Comparison of ENCODE assay signal across 1 cellular context in the genomic region with DNA sequence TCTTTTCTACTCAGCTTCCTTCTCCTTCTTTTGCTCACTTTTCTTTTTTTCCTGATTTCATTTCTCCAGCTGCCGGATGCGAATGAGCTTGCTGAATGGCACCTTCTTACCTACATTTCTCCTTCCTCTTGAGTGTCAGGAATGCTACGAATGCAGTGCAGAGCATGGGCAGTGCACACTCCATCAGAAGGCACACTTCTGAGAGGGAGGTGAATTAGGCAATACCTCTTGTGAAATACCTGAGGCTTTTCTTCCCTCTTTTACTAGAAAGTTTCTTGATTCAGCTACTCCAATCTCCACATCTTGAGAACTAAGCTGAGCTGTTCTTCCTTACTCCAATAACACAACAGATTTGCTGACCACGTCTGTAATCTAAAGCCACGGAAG.
TF ChIP-seq lines count a peak whose summit lies in the region.

No MANE protein-coding gene starts in this region.

TF ChIP-seq in WTC11, 78 proteins besides CTCF, POLR2A, EP300 and RAD21 (continued from another document):
- TF ChIP-seq PRDM15 (CRISPR knock-in tag; IDR thresholded peaks at IDR 0.05) (no peak), GTF2I (CRISPR knock-in tag; conservative IDR thresholded peaks at IDR 0.05) (no peak), NR3C1 (CRISPR knock-in tag; conservative IDR thresholded peaks at IDR 0.05; ENCODE audit: low read depth) (no peak), ZNF416 (CRISPR knock-in tag; IDR thresholded peaks at IDR 0.05) (no peak), PREB (CRISPR knock-in tag; IDR thresholded peaks at IDR 0.05; ENCODE audit: borderline replicate concordance) (no peak)
- TF ChIP-seq, protein P1, sequence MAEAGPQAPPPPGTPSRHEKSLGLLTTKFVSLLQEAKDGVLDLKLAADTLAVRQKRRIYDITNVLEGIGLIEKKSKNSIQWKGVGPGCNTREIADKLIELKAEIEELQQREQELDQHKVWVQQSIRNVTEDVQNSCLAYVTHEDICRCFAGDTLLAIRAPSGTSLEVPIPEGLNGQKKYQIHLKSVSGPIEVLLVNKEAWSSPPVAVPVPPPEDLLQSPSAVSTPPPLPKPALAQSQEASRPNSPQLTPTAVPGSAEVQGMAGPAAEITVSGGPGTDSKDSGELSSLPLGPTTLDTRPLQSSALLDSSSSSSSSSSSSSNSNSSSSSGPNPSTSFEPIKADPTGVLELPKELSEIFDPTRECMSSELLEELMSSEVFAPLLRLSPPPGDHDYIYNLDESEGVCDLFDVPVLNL (CRISPR knock-in tag; IDR thresholded peaks at IDR 0.05; ENCODE audit: borderline replicate concordance, low read depth), result no peak
